ENCODE assay signal across 1 cellular context in genomic region chr11:116910378-116910777, GRCh38.
TF ChIP-seq lines count a peak whose summit lies in the region.

No MANE protein-coding gene starts in this region.

TF ChIP-seq in WTC11, 78 proteins besides CTCF, POLR2A, EP300 and RAD21 (continued from another document):
- TF ChIP-seq ZNF281 (CRISPR knock-in tag; IDR thresholded peaks at IDR 0.05) (no peak), E2F5 (CRISPR knock-in tag; IDR thresholded peaks at IDR 0.05) (no peak), ZNF425 (CRISPR knock-in tag; conservative IDR thresholded peaks at IDR 0.05) (no peak), ATF6 (CRISPR knock-in tag; IDR thresholded peaks at IDR 0.05) (no peak), SMAD3 (CRISPR knock-in tag; IDR thresholded peaks at IDR 0.05; ENCODE audit: borderline replicate concordance) (no peak), MYBL2 (CRISPR knock-in tag; IDR thresholded peaks at IDR 0.05) (no peak), FOXP4 (CRISPR knock-in tag; IDR thresholded peaks at IDR 0.05) (no peak)
